12 cellular contexts compared by ENCODE assay signal in the genomic region with DNA sequence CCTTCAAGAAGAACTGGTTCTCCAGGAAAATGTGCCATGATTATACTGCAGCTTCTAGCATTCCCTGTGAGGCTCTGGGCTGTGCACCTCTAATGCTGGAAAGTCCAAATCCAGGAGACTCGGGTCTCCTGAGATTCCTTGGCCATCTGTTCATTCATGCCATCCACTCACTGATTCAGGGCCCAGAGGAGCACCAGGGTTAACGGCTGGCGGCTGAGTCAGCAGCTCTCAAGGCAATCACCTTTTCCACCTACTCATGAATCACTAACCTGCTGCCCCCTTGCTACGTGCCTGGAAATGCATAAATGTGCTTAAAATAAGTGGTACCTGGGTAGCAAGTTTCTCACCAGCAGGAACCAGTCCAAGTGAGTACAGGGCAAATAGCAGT.
DNase-seq lines count a peak whose midpoint lies in the region; ATAC-seq and TF ChIP-seq lines count a peak whose summit lies in the region.
"Had no signal": no experiment of that assay in that cellular context is flagged by ENCODE, and none has a peak within 500 bp of the region (broad histone marks: within the 10 kb centered on the region; RNA-seq: fewer than 3 reads in every experiment).

No MANE protein-coding gene starts in this region.

- intact Hi-C loops in testis (cut with DNase I; ENCODE audit: low total_unique reads) = no loop called here

- H3K27me3 Mint-ChIP-seq in activated naive CD8-positive, alpha-beta T cell treated with anti-CD3 and anti-CD28 coated beads, Interleukin-2, amount 50 U/mL, for 24 hours = peaks cover 19% of the 10 kb centered on the region

- peak; percentile 42; the same call in 1 of the 2 replicates for TF ChIP-seq RAD21 in Ishikawa (IDR thresholded peaks at IDR 0.05; ENCODE audit: low read depth)

- no peak for TF ChIP-seq EP300 in Ishikawa (IDR thresholded peaks at IDR 0.05; ENCODE audit: borderline replicate concordance)

- 69 to 85% methylated on average over 4 of the region's 4 CpGs for WGBS in testis, 2 donors

- no peaks in the 10 kb centered on the region for H3K9me3 Mint-ChIP-seq in activated naive CD8-positive, alpha-beta T cell treated with anti-CD3 and anti-CD28 coated beads, Interleukin-2, amount 50 U/mL, for 24 hours
- H3K9me3 Mint-ChIP-seq: activated naive CD4-positive, alpha-beta T cell treated with anti-CD3 and anti-CD28 coated beads for 36 hours; nephron had no signal

- DNase-seq in activated naive CD8-positive, alpha-beta T cell treated with anti-CD3 and anti-CD28 coated beads, Interleukin-2, amount 50 U/mL, for 24 hours = peak; percentile 15
- peak; percentile 82 for DNase-seq in kidney glomerular epithelial cell (lab: John Stamatoyannopoulos, UW)
- no peak for DNase-seq in testis
- no peak for DNase-seq in activated CD4-positive, alpha-beta T cell treated with anti-CD3 and anti-CD28 coated beads, Interleukin-2, amount 50 U/mL, for 1 hour
- DNase-seq in stimulated activated naive CD4-positive, alpha-beta T cell (lab: John Stamatoyannopoulos, UW) = no peak
- DNase-seq: activated naive CD4-positive, alpha-beta T cell treated with anti-CD3 and anti-CD28 coated beads for 36 hours; esophagus squamous epithelium; NCI-H1105 had no signal

- no peak overlapping the region for H3K27ac Mint-ChIP-seq in activated naive CD8-positive, alpha-beta T cell treated with anti-CD3 and anti-CD28 coated beads, Interleukin-2, amount 50 U/mL, for 24 hours
- H3K27ac Mint-ChIP-seq: activated naive CD4-positive, alpha-beta T cell treated with anti-CD3 and anti-CD28 coated beads for 36 hours had no signal

- TF ChIP-seq CTCF in C4-2B (conservative IDR thresholded peaks at IDR 0.05) (no peak), testis (IDR thresholded peaks at IDR 0.05) (no peak)

- no peak for ATAC-seq in activated naive CD8-positive, alpha-beta T cell treated with anti-CD3 and anti-CD28 coated beads, Interleukin-2, amount 50 U/mL, for 24 hours
- ATAC-seq in HG02763 (IDR thresholded peaks at IDR 0.05; ENCODE audit: unreplicated experiment) = no peak

- peaks cover 36% of the 10 kb centered on the region for H3K4me1 Mint-ChIP-seq in activated naive CD8-positive, alpha-beta T cell treated with anti-CD3 and anti-CD28 coated beads, Interleukin-2, amount 50 U/mL, for 24 hours

- H3K27ac ChIP-seq in C4-2B (peak overlapping the region; percentile 84), testis (no peak overlapping the region)

- no peak overlapping the region for H3K4me3 ChIP-seq in testis
- H3K4me3 ChIP-seq: esophagus squamous epithelium had no signal

- no peaks in the 10 kb centered on the region for H3K36me3 ChIP-seq in testis (ENCODE audit: low read depth, missing control alignments)
- H3K36me3 ChIP-seq: esophagus squamous epithelium had no signal

- no peaks in the 10 kb centered on the region for H3K27me3 ChIP-seq in testis
- H3K27me3 ChIP-seq: esophagus squamous epithelium had no signal

- TF ChIP-seq POLR2A in testis (IDR thresholded peaks at IDR 0.05) = no peak

- H3K36me3 Mint-ChIP-seq in activated naive CD8-positive, alpha-beta T cell treated with anti-CD3 and anti-CD28 coated beads, Interleukin-2, amount 50 U/mL, for 24 hours (ENCODE audit: low read depth) = no peaks in the 10 kb centered on the region

- no peaks in the 10 kb centered on the region for H3K4me1 ChIP-seq in testis

- H3K9me3 ChIP-seq in testis = no peaks in the 10 kb centered on the region
- H3K9me3 ChIP-seq: esophagus squamous epithelium had no signal

- no peak overlapping the region for H3K4me3 Mint-ChIP-seq in activated naive CD8-positive, alpha-beta T cell treated with anti-CD3 and anti-CD28 coated beads, Interleukin-2, amount 50 U/mL, for 24 hours
- H3K4me3 Mint-ChIP-seq: activated naive CD4-positive, alpha-beta T cell treated with anti-CD3 and anti-CD28 coated beads for 36 hours; nephron had no signal

TF ChIP-seq in Ishikawa, 13 proteins besides CTCF, POLR2A, EP300 and RAD21:
- TF ChIP-seq, protein P1, sequence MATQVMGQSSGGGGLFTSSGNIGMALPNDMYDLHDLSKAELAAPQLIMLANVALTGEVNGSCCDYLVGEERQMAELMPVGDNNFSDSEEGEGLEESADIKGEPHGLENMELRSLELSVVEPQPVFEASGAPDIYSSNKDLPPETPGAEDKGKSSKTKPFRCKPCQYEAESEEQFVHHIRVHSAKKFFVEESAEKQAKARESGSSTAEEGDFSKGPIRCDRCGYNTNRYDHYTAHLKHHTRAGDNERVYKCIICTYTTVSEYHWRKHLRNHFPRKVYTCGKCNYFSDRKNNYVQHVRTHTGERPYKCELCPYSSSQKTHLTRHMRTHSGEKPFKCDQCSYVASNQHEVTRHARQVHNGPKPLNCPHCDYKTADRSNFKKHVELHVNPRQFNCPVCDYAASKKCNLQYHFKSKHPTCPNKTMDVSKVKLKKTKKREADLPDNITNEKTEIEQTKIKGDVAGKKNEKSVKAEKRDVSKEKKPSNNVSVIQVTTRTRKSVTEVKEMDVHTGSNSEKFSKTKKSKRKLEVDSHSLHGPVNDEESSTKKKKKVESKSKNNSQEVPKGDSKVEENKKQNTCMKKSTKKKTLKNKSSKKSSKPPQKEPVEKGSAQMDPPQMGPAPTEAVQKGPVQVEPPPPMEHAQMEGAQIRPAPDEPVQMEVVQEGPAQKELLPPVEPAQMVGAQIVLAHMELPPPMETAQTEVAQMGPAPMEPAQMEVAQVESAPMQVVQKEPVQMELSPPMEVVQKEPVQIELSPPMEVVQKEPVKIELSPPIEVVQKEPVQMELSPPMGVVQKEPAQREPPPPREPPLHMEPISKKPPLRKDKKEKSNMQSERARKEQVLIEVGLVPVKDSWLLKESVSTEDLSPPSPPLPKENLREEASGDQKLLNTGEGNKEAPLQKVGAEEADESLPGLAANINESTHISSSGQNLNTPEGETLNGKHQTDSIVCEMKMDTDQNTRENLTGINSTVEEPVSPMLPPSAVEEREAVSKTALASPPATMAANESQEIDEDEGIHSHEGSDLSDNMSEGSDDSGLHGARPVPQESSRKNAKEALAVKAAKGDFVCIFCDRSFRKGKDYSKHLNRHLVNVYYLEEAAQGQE (IDR thresholded peaks at IDR 0.05; ENCODE audit: low read depth) = no peak
- TF ChIP-seq NFIC (IDR thresholded peaks at IDR 0.05) (no peak), TAF1 (IDR thresholded peaks at IDR 0.05; ENCODE audit: low read depth) (no peak)

Comparison
In these comparisons a context has a peak if more than half of its experiments do, and no peak if none do; other contexts are left out.
1. DNase-seq: peak in activated naive CD8-positive, alpha-beta T cell treated with anti-CD3 and anti-CD28 coated beads, Interleukin-2, amount 50 U/mL, for 24 hours (single experiment) and kidney glomerular epithelial cell (single experiment); none in testis (single experiment), activated CD4-positive, alpha-beta T cell treated with anti-CD3 and anti-CD28 coated beads, Interleukin-2, amount 50 U/mL, for 1 hour (single experiment) and stimulated activated naive CD4-positive, alpha-beta T cell (0 of 6).